ENCODE assay signal across 8 cellular contexts in the genomic region with DNA sequence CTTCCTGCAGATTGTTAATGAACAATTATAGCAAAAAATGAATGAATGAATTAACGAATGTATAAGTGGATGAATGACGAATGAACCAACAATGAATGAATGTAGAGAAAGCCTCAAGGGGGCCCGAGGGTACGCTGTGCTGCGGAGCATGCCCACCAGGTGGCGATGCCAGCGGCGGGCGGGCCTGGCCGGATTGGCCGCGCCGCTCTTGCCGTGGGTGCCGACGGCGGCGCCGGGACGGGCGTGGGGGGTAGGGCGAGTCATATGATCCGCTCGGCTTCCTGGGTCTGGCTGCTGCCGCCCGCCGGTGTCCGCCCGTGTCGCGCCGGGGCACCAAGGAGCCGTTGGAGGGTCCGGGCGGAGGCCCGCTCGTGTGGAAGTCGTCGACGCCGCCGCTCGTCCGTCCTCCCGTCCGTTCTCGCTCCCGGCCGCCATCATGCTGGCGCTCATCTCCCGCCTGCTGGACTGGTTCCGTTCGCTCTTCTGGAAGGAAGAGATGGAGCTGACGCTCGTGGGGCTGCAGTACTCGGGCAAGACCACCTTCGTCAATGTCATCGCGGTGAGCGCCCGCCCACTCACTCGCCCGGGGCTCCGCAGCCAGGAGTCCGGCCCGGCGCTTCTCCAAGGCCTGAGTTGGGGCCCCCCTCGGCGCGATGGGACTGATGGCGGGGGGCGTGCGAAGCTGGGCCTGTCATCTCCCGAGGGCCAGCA. TPM values are rescaled to one million over a fixed set of nuclear protein-coding genes. Genes with fewer than 3 reads are reported as not detected.
DNase-seq lines count a peak whose midpoint lies in the region; ATAC-seq and TF ChIP-seq lines count a peak whose summit lies in the region.

A gene (plus strand): TSS at position 263 of the 711 bp plus-strand sequence. CDS start 174 bp downstream, at position 437.

- no peaks in the 10 kb centered on the region for H3K9me3 Mint-ChIP-seq in activated T-helper 2 cell treated with anti-CD3 and anti-CD28 coated beads, Interferon-gamma antibody, Interleukin-2, Interleukin-4, amounts not matched to agents 10 μg/mL and 5 μg/mL and 100 μg/mL, durations not matched to agents 14 hours and 24 hours and 36 hours
- H3K9me3 Mint-ChIP-seq in natural killer cell treated with Interleukin-12 subunit alpha and Interleukin-12 subunit beta and Interleukin-15 and Interleukin-18, amount 100 ng/mL, for 72 hours = no peaks in the 10 kb centered on the region

- H3K27me3 Mint-ChIP-seq in activated T-helper 2 cell treated with anti-CD3 and anti-CD28 coated beads, Interferon-gamma antibody, Interleukin-2, Interleukin-4, amounts not matched to agents 10 μg/mL and 5 μg/mL and 100 μg/mL, durations not matched to agents 14 hours and 24 hours and 36 hours (ENCODE audit: low read depth) = no peaks in the 10 kb centered on the region
- no peaks in the 10 kb centered on the region for H3K27me3 Mint-ChIP-seq in natural killer cell treated with Interleukin-12 subunit alpha and Interleukin-12 subunit beta and Interleukin-15 and Interleukin-18, amount 100 ng/mL, for 72 hours

- peaks cover 26% of the 10 kb centered on the region for H3K4me1 ChIP-seq in RWPE2 (ENCODE audit: insufficient read depth, poor library complexity, severe bottlenecking)

- ATAC-seq in GM21619 (IDR thresholded peaks at IDR 0.05; ENCODE audit: unreplicated experiment) (peak; percentile 94), RWPE2 (ENCODE audit: low read depth) (peak; percentile 91)
- ATAC-seq in natural killer cell treated with Interleukin-12 subunit alpha and Interleukin-12 subunit beta and Interleukin-15 and Interleukin-18, amount 100 ng/mL, for 72 hours = peak; percentile 98 to 99

- H3K27me3 ChIP-seq in RWPE2 (ENCODE audit: insufficient read depth, poor library complexity, severe bottlenecking) = no peaks in the 10 kb centered on the region

- DNase-seq in EH (ENCODE audit: low read depth) = peak; percentile 88
- peak; percentile 83 for DNase-seq in Jurkat, Clone E6-1 (ENCODE audit: low read depth, low spot score)
- DNase-seq in RWPE2 (ENCODE audit: low spot score) = peak; percentile 87
- DNase-seq in activated T-helper 2 cell treated with anti-CD3 and anti-CD28 coated beads, Interferon-gamma antibody, Interleukin-2, Interleukin-4, amounts not matched to agents 10 μg/mL and 5 μg/mL and 100 μg/mL, durations not matched to agents 14 hours and 24 hours and 36 hours (ENCODE audit: low spot score) = peak; percentile 88
- DNase-seq in fibroblast of peridontal ligament (ENCODE audit: extremely low read depth) = peak; percentile 77
- DNase-seq in natural killer cell treated with Interleukin-12 subunit alpha and Interleukin-12 subunit beta and Interleukin-15 and Interleukin-18, amount 100 ng/mL, for 72 hours (ENCODE audit: low spot score) = peak; percentile 96
- DNase-seq in stimulated activated naive CD4-positive, alpha-beta T cell treated with Interleukin-2 at 50 U/mL for 16 hours (lab: John Stamatoyannopoulos, UW) = peak; percentile 89

- H3K36me3 ChIP-seq in RWPE2 (ENCODE audit: low read depth) = peaks cover 14% of the 10 kb centered on the region

- H3K4me1 Mint-ChIP-seq in activated T-helper 2 cell treated with anti-CD3 and anti-CD28 coated beads, Interferon-gamma antibody, Interleukin-2, Interleukin-4, amounts not matched to agents 10 μg/mL and 5 μg/mL and 100 μg/mL, durations not matched to agents 14 hours and 24 hours and 36 hours (ENCODE audit: low read depth) = peaks cover 28% of the 10 kb centered on the region
- H3K4me1 Mint-ChIP-seq in natural killer cell treated with Interleukin-12 subunit alpha and Interleukin-12 subunit beta and Interleukin-15 and Interleukin-18, amount 100 ng/mL, for 72 hours (ENCODE audit: low read depth in 2 of 2) = peaks cover 24 to 35% of the 10 kb centered on the region in 2 donors

- H3K4me3 Mint-ChIP-seq in activated T-helper 2 cell treated with anti-CD3 and anti-CD28 coated beads, Interferon-gamma antibody, Interleukin-2, Interleukin-4, amounts not matched to agents 10 μg/mL and 5 μg/mL and 100 μg/mL, durations not matched to agents 14 hours and 24 hours and 36 hours (ENCODE audit: low read depth) = peak within 1 kb of the TSS; percentile 95
- peak within 1 kb of the TSS; percentile 90 for H3K4me3 Mint-ChIP-seq in natural killer cell treated with Interleukin-12 subunit alpha and Interleukin-12 subunit beta and Interleukin-15 and Interleukin-18, amount 100 ng/mL, for 72 hours

- H3K27ac Mint-ChIP-seq in activated T-helper 2 cell treated with anti-CD3 and anti-CD28 coated beads, Interferon-gamma antibody, Interleukin-2, Interleukin-4, amounts not matched to agents 10 μg/mL and 5 μg/mL and 100 μg/mL, durations not matched to agents 14 hours and 24 hours and 36 hours = peak within 1 kb of the TSS; percentile 83
- H3K27ac Mint-ChIP-seq in natural killer cell treated with Interleukin-12 subunit alpha and Interleukin-12 subunit beta and Interleukin-15 and Interleukin-18, amount 100 ng/mL, for 72 hours = peak within 1 kb of the TSS; percentile 78 to 89

- intact Hi-C loops in activated T-helper 2 cell treated with anti-CD3 and anti-CD28 coated beads, Interferon-gamma antibody, Interleukin-2, Interleukin-4, amounts not matched to agents 10 μg/mL and 5 μg/mL and 100 μg/mL, durations not matched to agents 14 hours and 24 hours and 36 hours (cut with micrococcal nuclease) = loop anchor here (1.0 to 10.0 kb wide), 8 partner anchors 39 to 737 kb away; a partner anchor contains a TSS

- peak within 1 kb of the TSS; percentile 93 for H3K4me3 ChIP-seq in Jurkat, Clone E6-1 (ENCODE audit: low read length)
- peak within 1 kb of the TSS; percentile 81 for H3K4me3 ChIP-seq in RWPE2 (ENCODE audit: severe bottlenecking)

- TF ChIP-seq CTCF in RWPE2 (IDR thresholded peaks at IDR 0.05; ENCODE audit: poor library complexity, severe bottlenecking) = peak; percentile 98

- H3K36me3 Mint-ChIP-seq in activated T-helper 2 cell treated with anti-CD3 and anti-CD28 coated beads, Interferon-gamma antibody, Interleukin-2, Interleukin-4, amounts not matched to agents 10 μg/mL and 5 μg/mL and 100 μg/mL, durations not matched to agents 14 hours and 24 hours and 36 hours (ENCODE audit: low read depth) = peaks cover 14% of the 10 kb centered on the region
- no peaks in the 10 kb centered on the region for H3K36me3 Mint-ChIP-seq in natural killer cell treated with Interleukin-12 subunit alpha and Interleukin-12 subunit beta and Interleukin-15 and Interleukin-18, amount 100 ng/mL, for 72 hours

- no peaks in the 10 kb centered on the region for H3K9me3 ChIP-seq in RWPE2 (ENCODE audit: severe bottlenecking)

- H3K27ac ChIP-seq in RWPE2 (ENCODE audit: poor library complexity, severe bottlenecking) = peak within 1 kb of the TSS; percentile 67

RNA-seq across cellular contexts. Expression of the gene that starts here (rescaled TPM):
- polyA plus RNA-seq in Jurkat, Clone E6-1 (2012; ENCODE audit: insufficient read depth, insufficient read length) = 29.9 TPM
- total RNA-seq in activated T-helper 2 cell treated with anti-CD3 and anti-CD28 coated beads, Interferon-gamma antibody, Interleukin-2, Interleukin-4, amounts not matched to agents 10 μg/mL and 5 μg/mL and 100 μg/mL, durations not matched to agents 14 hours and 24 hours and 36 hours = 37.9 and 40.6 TPM in 2 replicates
- 10 to 100 TPM; 77.4 to 80.4 TPM for total RNA-seq in natural killer cell treated with Interleukin-12 subunit alpha and Interleukin-12 subunit beta and Interleukin-15 and Interleukin-18, amount 100 ng/mL, for 72 hours

Comparison
In these comparisons a context has a peak if more than half of its experiments do, and no peak if none do; other contexts are left out.
1. Peak in every context shown above with its lines: DNase-seq, ATAC-seq, H3K4me3 ChIP-seq and H3K27ac ChIP-seq.